ENCODE assay signal across 22 cellular contexts in genomic region chr13:39362652-39363390, GRCh38.
A peak's percentile ranks its signal among the peaks of the same experiment; 100 is the strongest.
DNase-seq lines count a peak whose midpoint lies in the region; ATAC-seq and TF ChIP-seq lines count a peak whose summit lies in the region.
"Had no signal": no experiment of that assay in that cellular context is flagged by ENCODE, and none has a peak within 500 bp of the region (broad histone marks: within the 10 kb centered on the region; RNA-seq: fewer than 3 reads in every experiment).

No MANE protein-coding gene starts in this region.

- no peak for TF ChIP-seq POLR2A in gastroesophageal sphincter (IDR thresholded peaks at IDR 0.05)
- no peak for TF ChIP-seq POLR2A in erythroblast (IDR thresholded peaks at IDR 0.05; ENCODE audit: low read length)

- H3K27ac ChIP-seq in right atrium auricular region = no peak overlapping the region
- no peak overlapping the region for H3K27ac ChIP-seq in PC-3 (ENCODE audit: low read length)
- H3K27ac ChIP-seq in gastroesophageal sphincter = peak overlapping the region in 1 of 4 donors; percentile 27
- H3K27ac ChIP-seq in substantia nigra (ENCODE audit: low read depth, low read length, poor library complexity, severe bottlenecking) = peak overlapping the region; percentile 13
- H3K27ac ChIP-seq: BLaER1 treated with 17β-estradiol and CSF1 and Interleukin-3, amounts not matched to agents 10 nM and 100 nM; thyroid gland had no signal

- H3F3A ChIP-seq in PC-3 (ENCODE audit: low read length, unreplicated experiment) = no peaks in the 10 kb centered on the region

- TF ChIP-seq CTCF in right atrium auricular region (IDR thresholded peaks at IDR 0.05) (no peak), PC-3 (conservative IDR thresholded peaks at IDR 0.05; ENCODE audit: low read depth, low read length) (no peak), gastroesophageal sphincter (IDR thresholded peaks at IDR 0.05) (no peak)

- H3K4me2 ChIP-seq in PC-3 (ENCODE audit: low read length) = no peak overlapping the region
- H3K4me2 ChIP-seq: BLaER1 treated with 17β-estradiol and CSF1 and Interleukin-3, amounts not matched to agents 10 nM and 100 nM had no signal

- intact Hi-C loops in Right ventricle myocardium inferior (cut with DNase I) (no loop called here), PC-3 (cut with micrococcal nuclease) (no loop called here)

- DNase-seq in Right ventricle myocardium inferior (ENCODE audit: missing footprints) = no peak
- no peak for DNase-seq in right atrium auricular region (ENCODE audit: low spot score)
- peak; percentile 17 for DNase-seq in PC-3
- DNase-seq in substantia nigra (lab: John Stamatoyannopoulos, UW) = no peak
- DNase-seq in stimulated activated naive B cell treated with anti-CD40 and anti-IgM and Interleukin-4, amounts not matched to agents 10 μg/mL and 1 μg/mL and 100 μg/mL, for 72 hours = no peak
- DNase-seq in erythroblast (lab: John Stamatoyannopoulos, UW) = no peak
- no peak for DNase-seq in activated T-cell treated with anti-CD3 and anti-CD28 coated beads for 4 hours
- DNase-seq: 8988T; activated CD4-positive, alpha-beta T cell treated with anti-CD3 and anti-CD28 coated beads, Interleukin-2, amount 10 ng/mL, durations not matched to agents 7 days and 5 days; heart right ventricle; NCI-H1092 treated with DMSO at 0.1 percent for 48 hours; NCI-H2029 treated with DMSO at 0.1 percent for 48 hours; NCI-H226; stimulated activated CD4-positive, alpha-beta T cell treated with anti-CD3 and anti-CD28 coated beads, Interleukin-2, amount 100 ng/mL, for 48 hours; stimulated activated naive CD4-positive, alpha-beta T cell treated with Interleukin-2 at 50 U/mL for 16 hours; thyroid gland had no signal

- H4K20me1 ChIP-seq in PC-3 (ENCODE audit: low read length) = no peaks in the 10 kb centered on the region
- H4K20me1 ChIP-seq: BLaER1 treated with 17β-estradiol and CSF1 and Interleukin-3, amounts not matched to agents 10 nM and 100 nM had no signal

- BruUV-seq in PC-3 (replicated peaks; lab: Mats Ljungman, UMichigan) = no TSS peak

- H3K27me3 Mint-ChIP-seq in stimulated activated naive B cell treated with anti-CD40 and anti-IgM and Interleukin-4, amounts not matched to agents 10 μg/mL and 1 μg/mL and 100 μg/mL, for 72 hours = peaks cover 3 to 6% of the 10 kb centered on the region in 2 donors
- H3K27me3 Mint-ChIP-seq: activated CD4-positive, alpha-beta T cell treated with anti-CD3 and anti-CD28 coated beads, Interleukin-2, amount 10 ng/mL, durations not matched to agents 7 days and 5 days had no signal

- TF ChIP-seq EP300 in gastroesophageal sphincter (IDR thresholded peaks at IDR 0.05) = no peak

- CTCF ChIA-PET in PC-3 (lab: Charles Lee) = no interaction called here

- H3K4me1 ChIP-seq in right atrium auricular region (peaks cover 0 to 15% of the 10 kb centered on the region in 2 donors), PC-3 (ENCODE audit: insufficient read depth, low read length) (peaks cover 3% of the 10 kb centered on the region; the same call in 1 of the 2 replicates), gastroesophageal sphincter (peaks cover 0 to 34% (median 13%) of the 10 kb centered on the region in 3 donors)
- H3K4me1 ChIP-seq: BLaER1 treated with 17β-estradiol and CSF1 and Interleukin-3, amounts not matched to agents 10 nM and 100 nM had no signal

- H3K27me3 ChIP-seq in right atrium auricular region (no peaks in the 10 kb centered on the region), PC-3 (ENCODE audit: low read length) (no peaks in the 10 kb centered on the region), gastroesophageal sphincter (no peaks in the 10 kb centered on the region)
- H3K27me3 ChIP-seq: BLaER1 treated with 17β-estradiol and CSF1 and Interleukin-3, amounts not matched to agents 10 nM and 100 nM; heart right ventricle; thyroid gland had no signal

- POLR2A ChIA-PET in PC-3 (lab: Charles Lee; ENCODE audit: unreplicated experiment) = no interaction called here

- no peaks in the 10 kb centered on the region for H3K9me2 ChIP-seq in PC-3 (replicated peaks; ENCODE audit: low read length)

- no peak overlapping the region for H3K4me3 Mint-ChIP-seq in stimulated activated naive B cell treated with anti-CD40 and anti-IgM and Interleukin-4, amounts not matched to agents 10 μg/mL and 1 μg/mL and 100 μg/mL, for 72 hours
- H3K4me3 Mint-ChIP-seq: activated CD4-positive, alpha-beta T cell treated with anti-CD3 and anti-CD28 coated beads, Interleukin-2, amount 10 ng/mL, durations not matched to agents 7 days and 5 days; activated naive CD8-positive, alpha-beta T cell had no signal

- H3K79me2 ChIP-seq in PC-3 (ENCODE audit: low read length) = no peaks in the 10 kb centered on the region

- no peaks in the 10 kb centered on the region for H3K36me3 Mint-ChIP-seq in stimulated activated naive B cell treated with anti-CD40 and anti-IgM and Interleukin-4, amounts not matched to agents 10 μg/mL and 1 μg/mL and 100 μg/mL, for 72 hours
- H3K36me3 Mint-ChIP-seq: activated naive CD8-positive, alpha-beta T cell had no signal

- H3K9me3 ChIP-seq in right atrium auricular region (peaks cover 0 to 3% of the 10 kb centered on the region in 2 donors), PC-3 (ENCODE audit: low read length) (no peaks in the 10 kb centered on the region), gastroesophageal sphincter (no peaks in the 10 kb centered on the region)
- H3K9me3 ChIP-seq: thyroid gland had no signal

- peak; percentile 55 for ATAC-seq in Right ventricle myocardium inferior
- peak; percentile 67 for ATAC-seq in PC-3
- peak; percentile 58 for ATAC-seq in gastroesophageal sphincter
- ATAC-seq in stimulated activated naive B cell treated with anti-CD40 and anti-IgM and Interleukin-4, amounts not matched to agents 10 μg/mL and 1 μg/mL and 100 μg/mL, for 72 hours (replicated peaks) = no peak
- ATAC-seq: HepG2, left lobe of liver had no signal

- no peak overlapping the region for H3K9ac ChIP-seq in PC-3 (ENCODE audit: low read length)
- H3K9ac ChIP-seq: BLaER1 treated with 17β-estradiol and CSF1 and Interleukin-3, amounts not matched to agents 10 nM and 100 nM had no signal

- H3K36me3 ChIP-seq in right atrium auricular region (no peaks in the 10 kb centered on the region), PC-3 (ENCODE audit: low read depth, low read length) (no peaks in the 10 kb centered on the region), gastroesophageal sphincter (no peaks in the 10 kb centered on the region)
- H3K36me3 ChIP-seq: BLaER1 treated with 17β-estradiol and CSF1 and Interleukin-3, amounts not matched to agents 10 nM and 100 nM; heart right ventricle; thyroid gland had no signal

- WGBS in gastroesophageal sphincter (ENCODE audit: low coverage in 1 of 2), 2 donors = 29 to 51% methylated on average over 5 of the region's 5 CpGs

- H3K4me3 ChIP-seq in right atrium auricular region = no peak overlapping the region
- H3K4me3 ChIP-seq in PC-3 (ENCODE audit: low read length) = no peak overlapping the region
- H3K4me3 ChIP-seq in gastroesophageal sphincter = no peak overlapping the region
- H3K4me3 ChIP-seq: BLaER1 treated with 17β-estradiol and CSF1 and Interleukin-3, amounts not matched to agents 10 nM and 100 nM; heart right ventricle; thyroid gland had no signal

- H2AFZ ChIP-seq in PC-3 (ENCODE audit: low read length) = no peak overlapping the region

- no peaks in the 10 kb centered on the region for H3K4me1 Mint-ChIP-seq in stimulated activated naive B cell treated with anti-CD40 and anti-IgM and Interleukin-4, amounts not matched to agents 10 μg/mL and 1 μg/mL and 100 μg/mL, for 72 hours
- H3K4me1 Mint-ChIP-seq: activated CD4-positive, alpha-beta T cell treated with anti-CD3 and anti-CD28 coated beads, Interleukin-2, amount 10 ng/mL, durations not matched to agents 7 days and 5 days had no signal

- H3K9me3 Mint-ChIP-seq in stimulated activated naive B cell treated with anti-CD40 and anti-IgM and Interleukin-4, amounts not matched to agents 10 μg/mL and 1 μg/mL and 100 μg/mL, for 72 hours = peaks cover 0 to 6% of the 10 kb centered on the region in 2 donors
- H3K9me3 Mint-ChIP-seq: activated CD4-positive, alpha-beta T cell treated with anti-CD3 and anti-CD28 coated beads, Interleukin-2, amount 10 ng/mL, durations not matched to agents 7 days and 5 days; activated T-helper 2 cell treated with anti-CD3 and anti-CD28 coated beads, Interferon-gamma antibody, Interleukin-2, Interleukin-4, amounts not matched to agents 10 μg/mL and 5 μg/mL and 100 μg/mL, durations not matched to agents 14 hours and 24 hours and 36 hours had no signal

- H3K27ac Mint-ChIP-seq in stimulated activated naive B cell treated with anti-CD40 and anti-IgM and Interleukin-4, amounts not matched to agents 10 μg/mL and 1 μg/mL and 100 μg/mL, for 72 hours = no peak overlapping the region
- H3K27ac Mint-ChIP-seq: activated CD4-positive, alpha-beta T cell treated with anti-CD3 and anti-CD28 coated beads, Interleukin-2, amount 10 ng/mL, durations not matched to agents 7 days and 5 days; activated naive CD8-positive, alpha-beta T cell; activated T-helper 2 cell treated with anti-CD3 and anti-CD28 coated beads, Interferon-gamma antibody, Interleukin-2, Interleukin-4, amounts not matched to agents 10 μg/mL and 5 μg/mL and 100 μg/mL, durations not matched to agents 14 hours and 24 hours and 36 hours had no signal

Comparison
In these comparisons a context has a peak if more than half of its experiments do, and no peak if none do; other contexts are left out.
1. ATAC-seq: peak in Right ventricle myocardium inferior (single experiment), PC-3 (single experiment) and gastroesophageal sphincter (single experiment); none in stimulated activated naive B cell treated with anti-CD40 and anti-IgM and Interleukin-4, amounts not matched to agents 10 μg/mL and 1 μg/mL and 100 μg/mL, for 72 hours (0 of 2).